8 cellular contexts compared by ENCODE assay signal in genomic region chr15:80693682-80694623, GRCh38. TPM values are rescaled to one million over a fixed set of nuclear protein-coding genes. Genes with fewer than 3 reads are reported as not detected.
DNase-seq lines count a peak whose midpoint lies in the region; ATAC-seq and TF ChIP-seq lines count a peak whose summit lies in the region.

No MANE protein-coding gene starts in this region.

- DNase-seq in AG04450 (ENCODE audit: low read depth, low spot score) (no peak), RPMI7951 (ENCODE audit: low read depth) (peak; percentile 22), endodermal cell (no peak)
- no peak for DNase-seq in stimulated activated CD4-positive, alpha-beta T cell treated with anti-CD3 and anti-CD28 coated beads, Interleukin-4, amount 100 ng/mL, for 24 hours

- WGBS in endodermal cell (ENCODE audit: insufficient coverage in 1 of 2, insufficient read length in 1 of 2), 2 experiments, result 81 to 89% methylated on average over 14 to 16 of the region's 16 CpGs

- peak; percentile 10 for ATAC-seq in GM21528 (IDR thresholded peaks at IDR 0.05; ENCODE audit: low FRiP score, unreplicated experiment)
- no peak for ATAC-seq in GM21786 (IDR thresholded peaks at IDR 0.05; ENCODE audit: unreplicated experiment)
- no peak for ATAC-seq in HG03439 (IDR thresholded peaks at IDR 0.05; ENCODE audit: unreplicated experiment)

- no peaks in the 10 kb centered on the region for H3K9me2 ChIP-seq in neural cell (ENCODE audit: insufficient read depth, low read length)

- H3K4me1 ChIP-seq in endodermal cell (ENCODE audit: control insufficient read depth, insufficient read depth, low read length), result no peaks in the 10 kb centered on the region

- no peak overlapping the region for H3K27ac Mint-ChIP-seq in endodermal cell

- no peaks in the 10 kb centered on the region; the same call in 1 of the 2 replicates for H3K9me3 ChIP-seq in AG04450 (ENCODE audit: control insufficient read depth, insufficient read depth, low read length)
- peaks cover under 1% of the 10 kb centered on the region for H3K9me3 ChIP-seq in endodermal cell (ENCODE audit: control insufficient read depth, low read length)
- H3K9me3 ChIP-seq in neural cell (ENCODE audit: low read length), result no peaks in the 10 kb centered on the region

- no peak for TF ChIP-seq EP300 in neural cell (conservative IDR thresholded peaks at IDR 0.05; ENCODE audit: poor library complexity, severe bottlenecking)

- H3K27me3 ChIP-seq in AG04450 (ENCODE audit: control insufficient read depth, insufficient read depth, low read length), result no peaks in the 10 kb centered on the region
- peaks cover 11% of the 10 kb centered on the region for H3K27me3 ChIP-seq in endodermal cell (ENCODE audit: control insufficient read depth, insufficient read depth, low read length, poor library complexity, severe bottlenecking)
- H3K27me3 ChIP-seq in neural cell (ENCODE audit: insufficient read depth, low read depth, low read length), result no peaks in the 10 kb centered on the region

- H3K27ac ChIP-seq in AG04450 (ENCODE audit: low read depth, low read length), result no peak overlapping the region
- H3K27ac ChIP-seq in endodermal cell (ENCODE audit: low read depth, low read length), result no peak overlapping the region
- no peak overlapping the region for H3K27ac ChIP-seq in neural cell (ENCODE audit: low read length)

- H3K36me3 Mint-ChIP-seq in endodermal cell (ENCODE audit: low read depth), result peaks cover 4% of the 10 kb centered on the region

- H4K20me1 ChIP-seq in neural cell (ENCODE audit: insufficient read depth), result peaks cover 6% of the 10 kb centered on the region

- TF ChIP-seq CTCF in AG04450 (IDR thresholded peaks at IDR 0.05; ENCODE audit: low read depth, low read length) (no peak), endodermal cell (conservative IDR thresholded peaks at IDR 0.05) (no peak), neural cell (IDR thresholded peaks at IDR 0.05; ENCODE audit: poor library complexity, severe bottlenecking) (no peak)

- peak overlapping the region; percentile 80 for H3K4me3 Mint-ChIP-seq in endodermal cell

- H3K4me2 ChIP-seq in neural cell (ENCODE audit: low read length), result peak overlapping the region; percentile 41

- H3K27me3 Mint-ChIP-seq in endodermal cell (ENCODE audit: insufficient read depth), result peaks cover 25% of the 10 kb centered on the region

- H3K4me3 ChIP-seq in AG04450 (ENCODE audit: low read depth, low read length) (peak overlapping the region; percentile 91), endodermal cell (ENCODE audit: low read length) (peak overlapping the region; percentile 80), neural cell (ENCODE audit: low read length) (peak overlapping the region; percentile 77)

- POLR2A ChIA-PET in AG04450 (lab: Yijun Ruan, JAX), result interaction anchor here (0.6 to 2.3 kb wide), 3 partner anchors 18 to 212 kb away, joined by 3 to 7 read pairs (median 3); partner anchors contain the start of gene CEMIP

- no peak for TF ChIP-seq RAD21 in neural cell (conservative IDR thresholded peaks at IDR 0.05)

- peaks cover 23% of the 10 kb centered on the region for H3K79me2 ChIP-seq in neural cell (replicated peaks; ENCODE audit: insufficient read depth, low read length)

- no peaks in the 10 kb centered on the region for H3F3A ChIP-seq in neural cell (ENCODE audit: insufficient read depth, low read length, poor library complexity, severe bottlenecking)

- H3K9me3 Mint-ChIP-seq in endodermal cell, result no peaks in the 10 kb centered on the region

- H3K4me1 Mint-ChIP-seq in endodermal cell, result peaks cover 27% of the 10 kb centered on the region

- H3K9ac ChIP-seq in endodermal cell (ENCODE audit: extremely low read depth, low read length, poor library complexity, severe bottlenecking) (no peak overlapping the region), neural cell (ENCODE audit: low read length) (peak overlapping the region; percentile 69)

- H3K36me3 ChIP-seq in endodermal cell (ENCODE audit: control insufficient read depth, insufficient read depth, low read length) (peaks cover under 1% of the 10 kb centered on the region), neural cell (ENCODE audit: insufficient read depth, low read length) (no peaks in the 10 kb centered on the region)

- CTCF ChIA-PET in AG04450 (lab: Charles Lee), result interaction anchor here (0.6 to 2.2 kb wide), 3 partner anchors 12 to 163 kb away, joined by 3 to 6 read pairs (median 5); partner anchors contain the start of gene CEMIP

- H2AFZ ChIP-seq in neural cell (ENCODE audit: low read depth, low read length), result peak overlapping the region; percentile 46

TF ChIP-seq in neural cell, 6 proteins besides CTCF, POLR2A, EP300 and RAD21:
- no peak for TF ChIP-seq TAF1 (IDR thresholded peaks at IDR 0.05; ENCODE audit: low read depth)

RNA-seq across cellular contexts. Expression of gene ABHD17C, which starts 1.2 kb away (rescaled TPM):
- polyA plus RNA-seq in AG04450 (2011; rRNA removed), result 29.0 and 30.8 TPM in 2 replicates
- 36.5 and 38.1 TPM in 2 replicates for polyA minus RNA-seq in AG04450 (2011; rRNA and poly(A)+ RNA removed)
- 4.5 and 7.0 TPM in 2 replicates for total RNA-seq in RPMI7951 (2014; rRNA removed; shearing (Covaris generic))
- 10 to 100 TPM; 20.9 to 21.5 TPM for total RNA-seq in endodermal cell
- polyA plus RNA-seq in endodermal cell (2013, experiment 1 of 2), result 28.1 TPM
- polyA plus RNA-seq in endodermal cell (2013, experiment 2 of 2), result 23.6 TPM
- 18.3 and 19.1 TPM in 2 replicates for polyA plus RNA-seq in neural cell
- polyA minus RNA-seq in neural cell, result 16.3 and 18.6 TPM in 2 replicates
